ENCODE assay signal across 15 cellular contexts in the genomic region with DNA sequence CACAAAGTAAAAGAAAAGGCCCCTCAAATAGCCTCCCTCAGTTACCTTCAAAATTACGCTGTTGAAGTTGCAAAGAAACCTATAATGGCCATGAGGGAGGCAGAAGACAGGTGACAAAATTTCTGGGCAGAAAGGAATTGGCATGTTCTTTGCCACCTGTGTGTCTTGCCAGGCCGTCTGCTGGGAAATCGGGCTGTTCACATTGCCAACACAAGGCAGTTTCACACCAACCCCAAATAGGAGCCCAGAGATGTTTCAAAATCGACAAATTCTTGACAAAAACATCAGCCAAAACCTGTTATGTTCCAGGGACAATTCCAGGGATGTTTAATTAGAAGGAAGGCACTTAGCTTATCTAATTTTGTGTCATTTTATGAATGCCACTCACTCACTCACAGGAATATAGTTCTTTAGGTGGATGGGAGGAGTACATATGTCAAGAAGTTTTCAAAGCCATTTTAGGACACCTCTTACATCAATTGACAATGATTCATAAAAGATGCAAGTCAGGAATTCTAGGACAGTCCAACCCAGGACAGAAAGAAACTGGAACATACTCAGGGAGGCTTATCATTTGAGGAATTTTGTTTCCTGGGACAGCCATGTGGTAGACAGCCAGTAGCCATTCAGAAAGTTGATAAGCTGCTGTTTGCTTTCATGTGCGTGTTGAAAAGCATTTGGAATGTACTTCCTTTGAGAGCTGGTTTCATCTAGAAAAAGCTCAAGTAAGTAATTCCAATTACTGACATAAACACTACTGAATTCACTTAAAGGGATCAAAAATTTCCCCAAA.
DNase-seq lines count a peak whose midpoint lies in the region; ATAC-seq and TF ChIP-seq lines count a peak whose summit lies in the region.
"Had no signal": no experiment of that assay in that cellular context is flagged by ENCODE, and none has a peak within 500 bp of the region (broad histone marks: within the 10 kb centered on the region; RNA-seq: fewer than 3 reads in every experiment).

No MANE protein-coding gene starts in this region.

- peaks cover 5 to 15% of the 10 kb centered on the region in 2 experiments; a peak in 3 of 4 replicates for H3K4me1 ChIP-seq in HCT116 (ENCODE audit: control insufficient read depth in 1 of 2, insufficient read depth in 2 of 2, low read length in 2 of 2)
- peaks cover 3 to 21% of the 10 kb centered on the region in 2 donors for H3K4me1 ChIP-seq in lung (ENCODE audit: control insufficient read depth in 2 of 2, insufficient read depth in 2 of 2, low read length in 2 of 2)
- peaks cover 3% of the 10 kb centered on the region for H3K4me1 ChIP-seq in suprapubic skin
- H3K4me1 ChIP-seq in Peyer's patch: no peaks in the 10 kb centered on the region
- H3K4me1 ChIP-seq: thyroid gland had no signal

- no peak for TF ChIP-seq CTCF in HCT116 (IDR thresholded peaks at IDR 0.05 in 2 of 3, conservative IDR thresholded peaks at IDR 0.05 in 1 of 3; ENCODE audit: borderline replicate concordance in 1 of 3, insufficient read depth in 1 of 3, low read depth in 2 of 3, low read length in 2 of 3)
- no peak for TF ChIP-seq CTCF in fibroblast of mammary gland (conservative IDR thresholded peaks at IDR 0.05; ENCODE audit: control insufficient read depth, insufficient read depth, low read depth, low read length)
- no peak for TF ChIP-seq CTCF in lung (IDR thresholded peaks at IDR 0.05; ENCODE audit: control extremely low read depth, extremely low read depth)
- no peak for TF ChIP-seq CTCF in suprapubic skin (IDR thresholded peaks at IDR 0.05)
- TF ChIP-seq CTCF in lower leg skin (IDR thresholded peaks at IDR 0.05): no peak
- TF ChIP-seq CTCF in Peyer's patch (IDR thresholded peaks at IDR 0.05): no peak

- 0 out of 2 replicates have a peak overlapping the region, but pooled peaks have one; percentile 29 for H3K4me2 ChIP-seq in HCT116 (ENCODE audit: low read length)
- H3K4me2 ChIP-seq: KMS-11 had no signal

- H3K9me2 ChIP-seq in HCT116 (ENCODE audit: insufficient read depth): no peaks in the 10 kb centered on the region

- DNase-seq in HCT116 (ENCODE audit: low read depth, low spot score) (no peak), fibroblast of mammary gland (ENCODE audit: low read depth) (peak; percentile 58), lung (ENCODE audit: low spot score) (no peak), suprapubic skin (ENCODE audit: low spot score in 2 of 2) (no peak), lower leg skin (ENCODE audit: low spot score in 2 of 2) (no peak), posterior vena cava (ENCODE audit: low spot score) (no peak), Peyer's patch (no peak)
- DNase-seq: activated CD4-positive, CD25-positive, alpha-beta regulatory T cell treated with anti-CD3 and anti-CD28 coated beads, Interleukin-2, amount 50 U/mL, for 72 hours; DMS79 treated with DMSO at 0.1 percent for 48 hours; NCI-H146; NCI-H524; thyroid gland had no signal

- H3K9me3 ChIP-seq in HCT116 (ENCODE audit: control insufficient read depth in 1 of 2, insufficient read depth in 1 of 2, low read depth in 1 of 2, low read length in 2 of 2): no peaks in the 10 kb centered on the region
- no peaks in the 10 kb centered on the region for H3K9me3 ChIP-seq in lung (ENCODE audit: control insufficient read depth in 2 of 2, insufficient read depth in 1 of 2, low read length in 1 of 2)
- H3K9me3 ChIP-seq in suprapubic skin: no peaks in the 10 kb centered on the region
- H3K9me3 ChIP-seq in Peyer's patch: no peaks in the 10 kb centered on the region
- H3K9me3 ChIP-seq: thyroid gland had no signal

- no peak overlapping the region for H2AFZ ChIP-seq in HCT116 (ENCODE audit: low read depth, low read length, poor library complexity, severe bottlenecking)

- H3K9ac ChIP-seq in HCT116 (ENCODE audit: low read length): no peak overlapping the region
- H3K9ac ChIP-seq: KMS-11 had no signal

- 69 to 79% methylated on average over 5 of the region's 5 CpGs for WGBS in lung, 2 donors
- 77% methylated on average over 5 of the region's 5 CpGs for WGBS in suprapubic skin
- WGBS in lower leg skin, 2 donors: 77 to 83% methylated on average over 5 of the region's 5 CpGs

- TF ChIP-seq EP300 in suprapubic skin (IDR thresholded peaks at IDR 0.05): no peak

- H3K27me3 ChIP-seq in HCT116 (ENCODE audit: insufficient read depth, low read length) (no peaks in the 10 kb centered on the region), lung (ENCODE audit: control insufficient read depth, insufficient read depth) (no peaks in the 10 kb centered on the region), suprapubic skin (no peaks in the 10 kb centered on the region), Peyer's patch (no peaks in the 10 kb centered on the region)
- H3K27me3 ChIP-seq: thyroid gland had no signal

- H4K20me1 ChIP-seq in HCT116 (ENCODE audit: insufficient read depth): no peaks in the 10 kb centered on the region

- TF ChIP-seq POLR2A in HCT116 (IDR thresholded peaks at IDR 0.05; ENCODE audit: borderline replicate concordance, extremely low read depth, insufficient read depth, insufficient read length) (no peak), suprapubic skin (IDR thresholded peaks at IDR 0.05) (no peak), lower leg skin (IDR thresholded peaks at IDR 0.05) (no peak), Peyer's patch (IDR thresholded peaks at IDR 0.05) (no peak)

- H3K4me3 ChIP-seq in HCT116 (replicated peaks in 1 of 2; ENCODE audit: low read depth in 1 of 2, low read length in 2 of 2) (no peak overlapping the region), fibroblast of mammary gland (ENCODE audit: control insufficient read depth, low read depth, low read length) (no peak overlapping the region), lung (no peak overlapping the region), suprapubic skin (no peak overlapping the region), lower leg skin (ENCODE audit: low read depth, poor library complexity, severe bottlenecking) (no peak overlapping the region), Peyer's patch (no peak overlapping the region)
- H3K4me3 ChIP-seq: GM12878, thyroid gland had no signal

- no peaks in the 10 kb centered on the region for H3K79me2 ChIP-seq in HCT116 (ENCODE audit: insufficient read depth, low read length)

- CTCF ChIA-PET in HCT116 (lab: Charles Lee): no interaction called here

- no peak for ATAC-seq in HCT116
- ATAC-seq in lung (ENCODE audit: insufficient read depth, low FRiP score): no peak
- ATAC-seq in HG02759 (IDR thresholded peaks at IDR 0.05; ENCODE audit: unreplicated experiment): no peak
- ATAC-seq: GM12878 had no signal

- intact Hi-C loops in HCT116 (cut with micrococcal nuclease) (no loop called here), lower leg skin (cut with DNase I; ENCODE audit: low total_unique reads) (no loop called here), posterior vena cava (cut with DNase I) (no loop called here)

- H3K36me3 ChIP-seq in HCT116 (ENCODE audit: control insufficient read depth in 1 of 2, insufficient read depth in 2 of 2, low read length in 2 of 2) (no peaks in the 10 kb centered on the region), lung (ENCODE audit: control insufficient read depth in 2 of 2, insufficient read depth in 2 of 2, low read length in 2 of 2) (no peaks in the 10 kb centered on the region), suprapubic skin (no peaks in the 10 kb centered on the region), Peyer's patch (no peaks in the 10 kb centered on the region)
- H3K36me3 ChIP-seq: thyroid gland had no signal

- RAD21 ChIA-PET in HCT116 (lab: Charles Lee; ENCODE audit: low non-redundant PET in 1 of 2, low total read pairs in 2 of 2, uncharacterized antibody in 2 of 2, unreplicated experiment in 2 of 2): no interaction called here

- TF ChIP-seq RAD21 in HCT116 (IDR thresholded peaks at IDR 0.05; ENCODE audit: low read depth): no peak

- BruUV-seq in HCT116 (replicated peaks; lab: Mats Ljungman, UMichigan): no TSS peak

- no peak overlapping the region for H3K27ac ChIP-seq in HCT116 (ENCODE audit: low read depth, low read length)
- H3K27ac ChIP-seq in lung (ENCODE audit: low read depth in 1 of 2, low read length in 1 of 2): peak overlapping the region; percentile 37 to 81
- H3K27ac ChIP-seq in suprapubic skin: peak overlapping the region; percentile 69
- no peak overlapping the region for H3K27ac ChIP-seq in Peyer's patch
- H3K27ac ChIP-seq: KMS-11, thyroid gland had no signal

- POLR2A ChIA-PET in HCT116 (lab: Charles Lee): no interaction called here

TF ChIP-seq in HCT116, 20 proteins besides CTCF, POLR2A, EP300 and RAD21 (continues in another document):
- TF ChIP-seq YY1 (IDR thresholded peaks at IDR 0.05; ENCODE audit: extremely low read depth, insufficient replicate concordance, low read depth, low read length) (no peak), POLR2AphosphoS5 (IDR thresholded peaks at IDR 0.05; ENCODE audit: low read depth, low read length) (no peak), SP1 (IDR thresholded peaks at IDR 0.05; ENCODE audit: low read depth) (no peak), TCF7L2 (IDR thresholded peaks at IDR 0.05; ENCODE audit: borderline replicate concordance, extremely low read depth, insufficient read depth, insufficient read length) (no peak), SIN3A (IDR thresholded peaks at IDR 0.05; ENCODE audit: low read depth) (no peak), REST (IDR thresholded peaks at IDR 0.05; ENCODE audit: low read depth) (no peak), EZH2phosphoT487 (IDR thresholded peaks at IDR 0.05; ENCODE audit: borderline replicate concordance) (no peak)

Comparison
In these comparisons a context has a peak if more than half of its experiments do, and no peak if none do; other contexts are left out.
1. H3K27ac ChIP-seq: peak in lung (2 of 2) and suprapubic skin (single experiment); none in HCT116 (single experiment) and Peyer's patch (0 of 4).